ENCODE assay signal across 8 cellular contexts in the genomic region with DNA sequence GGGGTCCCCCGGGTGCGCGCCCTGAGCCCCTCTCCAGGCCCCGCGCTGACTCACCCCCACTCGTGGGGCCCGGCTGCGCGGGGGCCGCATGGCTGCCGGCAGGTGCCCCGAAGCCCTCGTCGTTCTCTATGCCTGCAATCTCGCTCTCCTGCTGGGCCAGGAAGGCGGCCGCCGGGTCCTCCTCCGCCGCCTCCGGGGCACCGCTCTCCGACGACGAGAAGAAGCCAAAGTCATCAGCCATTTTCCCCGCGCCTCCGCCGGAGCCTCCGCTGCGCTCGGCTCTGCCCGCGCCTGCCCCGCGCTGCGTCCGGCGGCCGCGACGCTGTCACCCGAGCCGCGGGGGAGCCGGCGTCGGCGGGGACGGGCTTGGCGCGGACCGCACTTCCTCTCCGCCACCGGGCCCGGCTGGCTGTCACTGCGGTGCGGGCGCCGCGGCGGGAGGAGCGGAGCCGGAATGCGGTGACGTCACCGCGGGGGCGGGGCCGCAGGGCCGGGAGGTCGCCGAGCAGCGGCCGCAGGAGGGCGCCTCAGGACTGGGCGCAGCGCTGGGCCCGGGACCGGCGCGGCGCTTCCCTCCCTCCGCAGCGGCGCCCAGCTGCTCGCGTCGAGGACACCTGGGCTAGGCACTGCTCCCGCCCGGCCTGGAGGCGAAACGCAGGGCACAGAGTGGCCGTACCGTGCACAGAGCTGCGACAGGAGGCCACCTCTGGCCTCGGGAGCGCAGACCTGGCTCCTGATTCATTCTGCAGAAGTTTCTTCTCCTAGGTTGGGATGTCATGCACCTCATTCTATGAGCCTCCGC. TPM values are rescaled to one million over a fixed set of nuclear protein-coding genes. Genes with fewer than 3 reads are reported as not detected.
DNase-seq lines count a peak whose midpoint lies in the region; ATAC-seq and TF ChIP-seq lines count a peak whose summit lies in the region.

A gene with protein sequence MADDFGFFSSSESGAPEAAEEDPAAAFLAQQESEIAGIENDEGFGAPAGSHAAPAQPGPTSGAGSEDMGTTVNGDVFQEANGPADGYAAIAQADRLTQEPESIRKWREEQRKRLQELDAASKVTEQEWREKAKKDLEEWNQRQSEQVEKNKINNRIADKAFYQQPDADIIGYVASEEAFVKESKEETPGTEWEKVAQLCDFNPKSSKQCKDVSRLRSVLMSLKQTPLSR (minus strand): TSS at position 417 of the 802 bp plus-strand sequence. CDS start 176 bp downstream, at position 241.

- no peaks in the 10 kb centered on the region for H3K36me3 ChIP-seq in uterus

- in situ Hi-C loops in GM13976 (cut with MboI; ENCODE audit: low sequenced_read_pairs, unreplicated experiment): loop anchor here (25.0 kb wide), 1 partner anchor 171 kb away; no protein-coding TSS in a partner anchor

- H3K27me3 ChIP-seq in right cardiac atrium (ENCODE audit: control insufficient read depth, insufficient read depth): no peaks in the 10 kb centered on the region
- H3K27me3 ChIP-seq in uterus: no peaks in the 10 kb centered on the region

- peak; percentile 98 for ATAC-seq in HG02678 (IDR thresholded peaks at IDR 0.05; ENCODE audit: unreplicated experiment)
- ATAC-seq in right cardiac atrium: peak; percentile 94 to 96

- TF ChIP-seq POLR2A in uterus (IDR thresholded peaks at IDR 0.05): peak; percentile 86 to 97

- 2% methylated on average over 99 of the region's 99 CpGs for WGBS in right cardiac atrium

- intact Hi-C loops in T-helper 2 cell treated with Interferon-gamma antibody and Interleukin-4, amounts not matched to agents 100 ng/mL and 5 ng/mL, for 36 hours (cut with micrococcal nuclease): loop anchor here (1.0 to 5.0 kb wide), 7 partner anchors 27 to 230 kb away; partner anchors contain the start of genes FAF2, RNF44 and TSPAN17
- intact Hi-C loops in right cardiac atrium (cut with DNase I) (loop anchor here in 1 of 4 donors (2.0 to 10.0 kb wide), 2 partner anchors 30 to 118 kb away; partner anchors contain the start of gene RNF44), uterus (cut with DNase I; ENCODE audit: low total_unique reads) (no loop called here)

- TF ChIP-seq CTCF in GM13976 (IDR thresholded peaks at IDR 0.05; ENCODE audit: borderline replicate concordance, control extremely low read depth, extremely low read depth, insufficient read depth, missing control alignments) (peak; percentile 97), uterus (IDR thresholded peaks at IDR 0.05) (peak; percentile 53 to 97 (median 92))

- peaks cover 11% of the 10 kb centered on the region for H3K4me1 ChIP-seq in right cardiac atrium (ENCODE audit: control insufficient read depth, insufficient read depth, low read length)
- peaks cover 3 to 10% of the 10 kb centered on the region in 2 donors for H3K4me1 ChIP-seq in uterus

- peak within 1 kb of the TSS; percentile 93 for H3K4me3 ChIP-seq in right cardiac atrium (ENCODE audit: low read length)
- H3K4me3 ChIP-seq in uterus: peak within 1 kb of the TSS; percentile 53 to 78

- H3K27ac ChIP-seq in right cardiac atrium (ENCODE audit: low read length) (peak within 1 kb of the TSS; percentile 82), uterus (peak within 1 kb of the TSS; percentile 80 to 94)

- peak; percentile 96 for DNase-seq in GM13976 (ENCODE audit: low spot score)
- DNase-seq in NCI-H128 (lab: John Stamatoyannopoulos, UW; ENCODE audit: unreplicated experiment): peak; percentile 22
- DNase-seq in anterior cingulate cortex (lab: John Stamatoyannopoulos, UW): peak in 55 of 58 donors; percentile 9 to 91 (median 81)
- DNase-seq in right cardiac atrium: peak; percentile 91 to 97 (median 97)
- DNase-seq in putamen (ENCODE audit: low spot score): peak; percentile 89
- DNase-seq in uterus: peak; percentile 85 to 93

- H3K9me3 ChIP-seq in right cardiac atrium (ENCODE audit: control insufficient read depth, low read length): no peaks in the 10 kb centered on the region
- H3K9me3 ChIP-seq in uterus: no peaks in the 10 kb centered on the region

RNA-seq across cellular contexts. Expression of the gene that starts here (rescaled TPM):
- total RNA-seq in T-helper 2 cell treated with Interferon-gamma antibody and Interleukin-4, amounts not matched to agents 100 ng/mL and 5 ng/mL, for 36 hours: 63.9 and 71.9 TPM in 2 replicates
- total RNA-seq in right cardiac atrium: 100 to 1,000 TPM; 209 to 219 (median 212) TPM
- polyA plus RNA-seq in right cardiac atrium: 329 TPM
- total RNA-seq in uterus: 100 to 1,000 TPM in 1 of 4 donors, 10 to 100 TPM in 3; 34.7 to 162 (median 63.4) TPM

Comparison
In these comparisons a context has a peak if more than half of its experiments do, and no peak if none do; other contexts are left out.
1. Peak in every context shown above with its lines: DNase-seq, ATAC-seq, H3K4me3 ChIP-seq and H3K27ac ChIP-seq.
2. DNase-seq: peak in every context shown above with its lines; median percentile 97 in right cardiac atrium; 96 in GM13976; 89 in putamen; 89 in uterus; 81 in anterior cingulate cortex; 22 in NCI-H128.